In genomic region chr2:47323822-47324171, GRCh38 we compare ENCODE assay signal across 10 cellular contexts. TPM values are rescaled to one million over a fixed set of nuclear protein-coding genes. Genes with fewer than 3 reads are reported as not detected.
DNase-seq lines count a peak whose midpoint lies in the region; ATAC-seq, FAIRE-seq and TF ChIP-seq lines count a peak whose summit lies in the region.
"Had no signal": no experiment of that assay in that cellular context is flagged by ENCODE, and none has a peak within 500 bp of the region (broad histone marks: within the 10 kb centered on the region; RNA-seq: fewer than 3 reads in every experiment).

No MANE protein-coding gene starts in this region.

- ATAC-seq in A549 = peak; percentile 44 to 45
- ATAC-seq in PC-3 = peak; percentile 7; the same call in 1 of the 2 replicates
- ATAC-seq in left colon = peak; percentile 18
- peak; percentile 5 for ATAC-seq in sciatic nerve
- no peak for ATAC-seq in GM19455 (IDR thresholded peaks at IDR 0.05; ENCODE audit: unreplicated experiment)

- TF ChIP-seq CTCF in A549 (IDR thresholded peaks at IDR 0.05) (no peak), PC-3 (conservative IDR thresholded peaks at IDR 0.05; ENCODE audit: low read depth, low read length) (no peak)

- H3K4me1 ChIP-seq in A549 (peaks cover 44% of the 10 kb centered on the region), PC-3 (ENCODE audit: insufficient read depth, low read length) (peaks cover 10% of the 10 kb centered on the region)

- H3K9me3 ChIP-seq in A549 (no peaks in the 10 kb centered on the region), PC-3 (ENCODE audit: low read length) (no peaks in the 10 kb centered on the region)

- H3K4me2 ChIP-seq in A549 = no peak overlapping the region; the same call in 2 of the 3 replicates
- no peak overlapping the region for H3K4me2 ChIP-seq in PC-3 (ENCODE audit: low read length)

- no peaks in the 10 kb centered on the region for H3K79me2 ChIP-seq in PC-3 (ENCODE audit: low read length)

- CTCF ChIA-PET in A549 (lab: Yijun Ruan, JAX) = interaction anchor here (0.6 to 10.6 kb wide), 89 partner anchors 12 to 857 kb away, joined by 3 to 121 read pairs (median 7); partner anchors contain the start of genes MCFD2 and STPG4
- CTCF ChIA-PET in PC-3 (lab: Charles Lee) = interaction anchor here (0.6 to 2.1 kb wide), 6 partner anchors 11 to 414 kb away, joined by 3 to 9 read pairs (median 3); no protein-coding TSS in a partner anchor

- no peaks in the 10 kb centered on the region for H3K27me3 ChIP-seq in PC-3 (ENCODE audit: low read length)

- H3K27ac ChIP-seq in A549 (peak overlapping the region; percentile 17 to 77; a peak in 4 of 6 replicates), PC-3 (ENCODE audit: low read length) (no peak overlapping the region)
- H3K27ac ChIP-seq: C4-2B had no signal

- no TSS peak for BruUV-seq in PC-3 (replicated peaks; lab: Mats Ljungman, UMichigan)

- peak overlapping the region; percentile 49 for H2AFZ ChIP-seq in PC-3 (ENCODE audit: low read length)

- POLR2A ChIA-PET in A549 (lab: Yijun Ruan, JAX) = interaction anchor here (0.8 to 1.2 kb wide), 3 partner anchors 294 to 408 kb away, joined by 3 to 4 read pairs (median 3); no protein-coding TSS in a partner anchor
- POLR2A ChIA-PET in PC-3 (lab: Charles Lee; ENCODE audit: unreplicated experiment) = interaction anchor here (0.6 to 0.7 kb wide), 2 partner anchors 134 to 683 kb away, joined by 4 read pairs; no protein-coding TSS in a partner anchor

- no peak for DNase-seq in A549 (ENCODE audit: low read depth in 1 of 2, low spot score in 1 of 2)
- no peak for DNase-seq in PC-3
- DNase-seq in left colon = no peak
- no peak for DNase-seq in sciatic nerve (ENCODE audit: low spot score)
- no peak for DNase-seq in activated effector memory CD4-positive, alpha-beta T cell treated with anti-CD3 and anti-CD28 coated beads, Interleukin-2, amount 50 U/mL, for 16 hours
- DNase-seq in D341Med (ENCODE audit: low spot score) = no peak
- no peak for DNase-seq in mucosa of gallbladder (ENCODE audit: low spot score)

- H3K9me2 ChIP-seq in PC-3 (replicated peaks; ENCODE audit: low read length) = no peaks in the 10 kb centered on the region

- H3K9ac ChIP-seq in PC-3 (ENCODE audit: low read length) = no peak overlapping the region

- H3F3A ChIP-seq in PC-3 (ENCODE audit: low read length, unreplicated experiment) = no peaks in the 10 kb centered on the region

- TF ChIP-seq POLR2A in A549 (IDR thresholded peaks at IDR 0.05; ENCODE audit: low read length) = no peak

- no peak for TF ChIP-seq EP300 in A549 (IDR thresholded peaks at IDR 0.05)

- intact Hi-C loops in PC-3 (cut with micrococcal nuclease) (loop anchor here (2.0 to 10.0 kb wide), 7 partner anchors 51 to 856 kb away; no protein-coding TSS in a partner anchor), left colon (cut with DNase I, micrococcal nuclease) (loop anchor here in 1 of 2 donors (10.0 kb wide), 1 partner anchor 409 kb away; the partner anchor contains the start of gene MCFD2), sciatic nerve (cut with DNase I) (loop anchor here (10.0 kb wide), 1 partner anchor 679 kb away; no protein-coding TSS in a partner anchor)

- no peak overlapping the region for H3K4me3 ChIP-seq in A549
- no peak overlapping the region for H3K4me3 ChIP-seq in PC-3 (ENCODE audit: low read length)

- no peak for FAIRE-seq in A549 (lab: Jason Lieb, UNC)
- FAIRE-seq: RCC 7860 had no signal

- TF ChIP-seq RAD21 in A549 (conservative IDR thresholded peaks at IDR 0.05 in 1 of 2, IDR thresholded peaks at IDR 0.05 in 1 of 2) = no peak

- H3K36me3 ChIP-seq in PC-3 (ENCODE audit: low read depth, low read length) = no peaks in the 10 kb centered on the region

- no peaks in the 10 kb centered on the region for H4K20me1 ChIP-seq in PC-3 (ENCODE audit: low read length)

- 52% methylated on average over 4 of the region's 4 CpGs for WGBS in A549 (ENCODE audit: missing lambda C conversion rate)

TF ChIP-seq in A549, 52 proteins besides CTCF, POLR2A, EP300 and RAD21:
- TF ChIP-seq HOXA7 (CRISPR knock-in tag; IDR thresholded peaks at IDR 0.05) (no peak), BHLHE40 (IDR thresholded peaks at IDR 0.05; ENCODE audit: low read depth, low read length) (no peak), CBX2 (IDR thresholded peaks at IDR 0.05; ENCODE audit: borderline replicate concordance, low read depth) (no peak), POLR2AphosphoS2 (conservative IDR thresholded peaks at IDR 0.05; ENCODE audit: low read length) (no peak), NFE2L2 (conservative IDR thresholded peaks at IDR 0.05; ENCODE audit: low read length) (no peak), ATOH8 (CRISPR knock-in tag; IDR thresholded peaks at IDR 0.05; ENCODE audit: low read depth) (no peak), SMC3 (IDR thresholded peaks at IDR 0.05) (no peak), NPAS2 (CRISPR knock-in tag; IDR thresholded peaks at IDR 0.05; ENCODE audit: borderline replicate concordance) (no peak), CEBPB (IDR thresholded peaks at IDR 0.05) (no peak), GATA3 (IDR thresholded peaks at IDR 0.05; ENCODE audit: borderline replicate concordance) (no peak), TFCP2L1 (CRISPR knock-in tag; IDR thresholded peaks at IDR 0.05) (no peak), ESRRA (IDR thresholded peaks at IDR 0.05; ENCODE audit: borderline replicate concordance, low read length) (no peak)
- TF ChIP-seq, protein P1, sequence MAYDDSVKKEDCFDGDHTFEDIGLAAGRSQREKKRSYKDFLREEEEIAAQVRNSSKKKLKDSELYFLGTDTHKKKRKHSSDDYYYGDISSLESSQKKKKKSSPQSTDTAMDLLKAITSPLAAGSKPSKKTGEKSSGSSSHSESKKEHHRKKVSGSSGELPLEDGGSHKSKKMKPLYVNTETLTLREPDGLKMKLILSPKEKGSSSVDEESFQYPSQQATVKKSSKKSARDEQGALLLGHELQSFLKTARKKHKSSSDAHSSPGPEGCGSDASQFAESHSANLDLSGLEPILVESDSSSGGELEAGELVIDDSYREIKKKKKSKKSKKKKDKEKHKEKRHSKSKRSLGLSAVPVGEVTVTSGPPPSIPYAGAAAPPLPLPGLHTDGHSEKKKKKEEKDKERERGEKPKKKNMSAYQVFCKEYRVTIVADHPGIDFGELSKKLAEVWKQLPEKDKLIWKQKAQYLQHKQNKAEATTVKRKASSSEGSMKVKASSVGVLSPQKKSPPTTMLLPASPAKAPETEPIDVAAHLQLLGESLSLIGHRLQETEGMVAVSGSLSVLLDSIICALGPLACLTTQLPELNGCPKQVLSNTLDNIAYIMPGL (CRISPR knock-in tag; IDR thresholded peaks at IDR 0.05; ENCODE audit: borderline replicate concordance) = no peak
- TF ChIP-seq, protein P2, sequence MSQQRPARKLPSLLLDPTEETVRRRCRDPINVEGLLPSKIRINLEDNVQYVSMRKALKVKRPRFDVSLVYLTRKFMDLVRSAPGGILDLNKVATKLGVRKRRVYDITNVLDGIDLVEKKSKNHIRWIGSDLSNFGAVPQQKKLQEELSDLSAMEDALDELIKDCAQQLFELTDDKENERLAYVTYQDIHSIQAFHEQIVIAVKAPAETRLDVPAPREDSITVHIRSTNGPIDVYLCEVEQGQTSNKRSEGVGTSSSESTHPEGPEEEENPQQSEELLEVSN (IDR thresholded peaks at IDR 0.05; ENCODE audit: borderline replicate concordance, low read depth) = no peak

RNA-seq across cellular contexts. Expression of gene EPCAM, which starts 45.3 kb away (rescaled TPM):
- polyA plus RNA-seq in A549 (2011; rRNA removed) (10.6 and 15.6 TPM in 2 replicates), A549 (2017; fragmentation: RNase III; extraction: RNeasy Plus Mini Kit Qiagen cat#74134 plus additional on column Dnase treatment) (4.1 to 5.4 TPM (median 4.8 TPM) in 3 replicates)
- polyA plus RNA-seq in A549 (2012; cell fraction: cytosol; rRNA removed) = 1.9 and 2.0 TPM in 2 replicates
- polyA plus RNA-seq in A549 (2012; cell fraction: nucleus; rRNA removed) = 1.4 and 1.5 TPM in 2 replicates
- 2.3 and 3.0 TPM in 2 replicates for polyA minus RNA-seq in A549 (2011; rRNA and poly(A)+ RNA removed)
- total RNA-seq in PC-3 (2014; rRNA removed) (223 and 235 TPM in 2 replicates), left colon (1,000 to 10,000 TPM; 1,569 to 1,978 TPM), sciatic nerve (0.89 TPM), mucosa of gallbladder (266 TPM)

Comparison
In these comparisons a context has a peak if more than half of its experiments do, and no peak if none do; other contexts are left out.
1. RNA of gene EPCAM, which starts 45.3 kb away (total RNA-seq): 1,569 to 1,978 TPM in left colon, 266 TPM in mucosa of gallbladder (single experiment) and 223 to 235 TPM in PC-3; 0.89 TPM in sciatic nerve (single experiment); every median in the first group is over 100 times any median in the second.